ENCODE assay signal across 1 cellular context in genomic region chr15:48590704-48591103, GRCh38.
TF ChIP-seq lines count a peak whose summit lies in the region.

No MANE protein-coding gene starts in this region.

TF ChIP-seq in K562, 482 proteins besides CTCF, POLR2A, EP300 and RAD21 (continued from another document):
- TF ChIP-seq ZNF639 (CRISPR knock-in tag; conservative IDR thresholded peaks at IDR 0.05 in 1 of 2, IDR thresholded peaks at IDR 0.05 in 1 of 2), result peak in 1 of 2 experiments; percentile 75; a peak in 2 of 4 replicates
- peak; percentile 72; the same call in 1 of the 2 replicates for TF ChIP-seq SMARCA4 (IDR thresholded peaks at IDR 0.05)
- peak; percentile 27; the same call in 1 of the 2 replicates for TF ChIP-seq ZKSCAN8 (CRISPR knock-in tag; IDR thresholded peaks at IDR 0.05)
- TF ChIP-seq ZBTB11 (CRISPR knock-in tag; IDR thresholded peaks at IDR 0.05), result peak in 1 of 3 experiments; percentile 54; a peak in 1 of 6 replicates
- TF ChIP-seq VEZF1 (CRISPR knock-in tag; IDR thresholded peaks at IDR 0.05), result peak; percentile 13; the same call in 1 of the 2 replicates
- no peak for TF ChIP-seq CXXC5 (CRISPR knock-in tag; IDR thresholded peaks at IDR 0.05)
- TF ChIP-seq CC2D1A (IDR thresholded peaks at IDR 0.05), result no peak
- TF ChIP-seq ZNF75A (CRISPR knock-in tag; IDR thresholded peaks at IDR 0.05), result no peak
- TF ChIP-seq ZNF280A (IDR thresholded peaks at IDR 0.05; ENCODE audit: low read depth, partially characterized antibody), result no peak
- TF ChIP-seq BHLHE40 (IDR thresholded peaks at IDR 0.05; ENCODE audit: low read length), result peak; percentile 9; the same call in 1 of the 2 replicates
- TF ChIP-seq TAF9B (IDR thresholded peaks at IDR 0.05; ENCODE audit: partially characterized antibody), result no peak
- TF ChIP-seq FOSL1 (tag; conservative IDR thresholded peaks at IDR 0.05), result peak; percentile 40; the same call in 1 of the 2 replicates
- TF ChIP-seq L3MBTL2 (IDR thresholded peaks at IDR 0.05), result peak; percentile 81
- peak; percentile 63 for TF ChIP-seq SMAD1 (IDR thresholded peaks at IDR 0.05; ENCODE audit: low read depth, low read length, partially characterized antibody)
- TF ChIP-seq ELK3 (CRISPR knock-in tag; IDR thresholded peaks at IDR 0.05), result no peak
- no peak for TF ChIP-seq ZNF134 (CRISPR knock-in tag; conservative IDR thresholded peaks at IDR 0.05)
- TF ChIP-seq MNT (conservative IDR thresholded peaks at IDR 0.05), result 0 out of 4 replicates have a peak, but pooled peaks of 1 of the 2 experiments have one; percentile 24
- no peak for TF ChIP-seq ZFP36 (IDR thresholded peaks at IDR 0.05; ENCODE audit: low read depth, low read length, partially characterized antibody)
- peak; percentile 74 for TF ChIP-seq TAL1 (IDR thresholded peaks at IDR 0.05)
TF ChIP-seq in K562: peak in this region for 38.
